Comparison of ENCODE assay signal across 2 cellular contexts in the genomic region with DNA sequence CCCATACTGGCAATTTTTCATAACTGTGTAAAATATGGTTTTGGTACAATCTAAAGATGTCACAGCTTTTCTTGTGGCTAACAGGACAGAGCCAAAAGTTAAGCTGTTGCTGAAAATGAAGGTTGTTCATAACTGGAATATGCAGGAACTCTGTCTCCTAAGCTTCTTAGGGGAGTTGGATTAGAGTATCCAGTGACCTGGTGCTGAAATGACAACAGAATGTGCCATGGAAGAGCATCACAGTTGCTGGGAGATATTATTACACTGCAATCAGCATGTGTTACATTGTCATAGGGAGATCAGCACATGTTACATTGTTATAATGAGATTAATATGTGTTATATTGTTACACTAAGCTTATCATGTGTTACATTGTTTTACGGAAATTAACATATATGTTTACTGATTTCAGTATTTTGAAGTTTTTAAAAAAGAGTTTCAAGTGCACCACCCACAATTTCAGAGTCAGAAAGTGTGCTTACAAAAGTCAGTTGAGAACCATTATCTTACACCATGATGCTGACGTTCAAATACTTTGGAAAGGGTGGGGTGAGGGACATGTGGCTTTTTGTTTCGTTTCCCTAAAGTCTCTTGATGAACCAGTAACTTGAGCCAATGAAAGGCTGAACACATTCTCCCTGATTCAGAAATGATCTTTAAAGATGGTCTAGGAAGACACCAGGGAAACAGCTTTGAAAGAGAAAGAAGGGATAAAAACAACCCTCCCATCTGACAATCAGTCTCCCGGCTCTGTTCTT.
TF ChIP-seq lines count a peak whose summit lies in the region.

No MANE protein-coding gene starts in this region.

TF ChIP-seq in HEK293, 187 proteins besides CTCF, POLR2A, EP300 and RAD21:
- TF ChIP-seq ZNF132 (tag by site-specific recombination; IDR thresholded peaks at IDR 0.05; ENCODE audit: borderline replicate concordance): no peak
- TF ChIP-seq, protein P1, sequence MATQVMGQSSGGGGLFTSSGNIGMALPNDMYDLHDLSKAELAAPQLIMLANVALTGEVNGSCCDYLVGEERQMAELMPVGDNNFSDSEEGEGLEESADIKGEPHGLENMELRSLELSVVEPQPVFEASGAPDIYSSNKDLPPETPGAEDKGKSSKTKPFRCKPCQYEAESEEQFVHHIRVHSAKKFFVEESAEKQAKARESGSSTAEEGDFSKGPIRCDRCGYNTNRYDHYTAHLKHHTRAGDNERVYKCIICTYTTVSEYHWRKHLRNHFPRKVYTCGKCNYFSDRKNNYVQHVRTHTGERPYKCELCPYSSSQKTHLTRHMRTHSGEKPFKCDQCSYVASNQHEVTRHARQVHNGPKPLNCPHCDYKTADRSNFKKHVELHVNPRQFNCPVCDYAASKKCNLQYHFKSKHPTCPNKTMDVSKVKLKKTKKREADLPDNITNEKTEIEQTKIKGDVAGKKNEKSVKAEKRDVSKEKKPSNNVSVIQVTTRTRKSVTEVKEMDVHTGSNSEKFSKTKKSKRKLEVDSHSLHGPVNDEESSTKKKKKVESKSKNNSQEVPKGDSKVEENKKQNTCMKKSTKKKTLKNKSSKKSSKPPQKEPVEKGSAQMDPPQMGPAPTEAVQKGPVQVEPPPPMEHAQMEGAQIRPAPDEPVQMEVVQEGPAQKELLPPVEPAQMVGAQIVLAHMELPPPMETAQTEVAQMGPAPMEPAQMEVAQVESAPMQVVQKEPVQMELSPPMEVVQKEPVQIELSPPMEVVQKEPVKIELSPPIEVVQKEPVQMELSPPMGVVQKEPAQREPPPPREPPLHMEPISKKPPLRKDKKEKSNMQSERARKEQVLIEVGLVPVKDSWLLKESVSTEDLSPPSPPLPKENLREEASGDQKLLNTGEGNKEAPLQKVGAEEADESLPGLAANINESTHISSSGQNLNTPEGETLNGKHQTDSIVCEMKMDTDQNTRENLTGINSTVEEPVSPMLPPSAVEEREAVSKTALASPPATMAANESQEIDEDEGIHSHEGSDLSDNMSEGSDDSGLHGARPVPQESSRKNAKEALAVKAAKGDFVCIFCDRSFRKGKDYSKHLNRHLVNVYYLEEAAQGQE (tag by site-specific recombination; IDR thresholded peaks at IDR 0.05): peak; percentile 57
TF ChIP-seq in HEK293: peak in this region for 1.

TF ChIP-seq in HepG2, 621 proteins besides CTCF, POLR2A, EP300 and RAD21:
- no peak for TF ChIP-seq ERF (CRISPR knock-in tag; IDR thresholded peaks at IDR 0.05)
- TF ChIP-seq, protein P2, sequence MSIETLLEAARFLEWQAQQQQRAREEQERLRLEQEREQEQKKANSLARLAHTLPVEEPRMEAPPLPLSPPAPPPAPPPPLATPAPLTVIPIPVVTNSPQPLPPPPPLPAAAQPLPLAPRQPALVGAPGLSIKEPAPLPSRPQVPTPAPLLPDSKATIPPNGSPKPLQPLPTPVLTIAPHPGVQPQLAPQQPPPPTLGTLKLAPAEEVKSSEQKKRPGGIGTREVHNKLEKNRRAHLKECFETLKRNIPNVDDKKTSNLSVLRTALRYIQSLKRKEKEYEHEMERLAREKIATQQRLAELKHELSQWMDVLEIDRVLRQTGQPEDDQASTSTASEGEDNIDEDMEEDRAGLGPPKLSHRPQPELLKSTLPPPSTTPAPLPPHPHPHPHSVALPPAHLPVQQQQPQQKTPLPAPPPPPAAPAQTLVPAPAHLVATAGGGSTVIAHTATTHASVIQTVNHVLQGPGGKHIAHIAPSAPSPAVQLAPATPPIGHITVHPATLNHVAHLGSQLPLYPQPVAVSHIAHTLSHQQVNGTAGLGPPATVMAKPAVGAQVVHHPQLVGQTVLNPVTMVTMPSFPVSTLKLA (IDR thresholded peaks at IDR 0.05): peak; percentile 51
